ENCODE assay signal across 15 cellular contexts in the genomic region with DNA sequence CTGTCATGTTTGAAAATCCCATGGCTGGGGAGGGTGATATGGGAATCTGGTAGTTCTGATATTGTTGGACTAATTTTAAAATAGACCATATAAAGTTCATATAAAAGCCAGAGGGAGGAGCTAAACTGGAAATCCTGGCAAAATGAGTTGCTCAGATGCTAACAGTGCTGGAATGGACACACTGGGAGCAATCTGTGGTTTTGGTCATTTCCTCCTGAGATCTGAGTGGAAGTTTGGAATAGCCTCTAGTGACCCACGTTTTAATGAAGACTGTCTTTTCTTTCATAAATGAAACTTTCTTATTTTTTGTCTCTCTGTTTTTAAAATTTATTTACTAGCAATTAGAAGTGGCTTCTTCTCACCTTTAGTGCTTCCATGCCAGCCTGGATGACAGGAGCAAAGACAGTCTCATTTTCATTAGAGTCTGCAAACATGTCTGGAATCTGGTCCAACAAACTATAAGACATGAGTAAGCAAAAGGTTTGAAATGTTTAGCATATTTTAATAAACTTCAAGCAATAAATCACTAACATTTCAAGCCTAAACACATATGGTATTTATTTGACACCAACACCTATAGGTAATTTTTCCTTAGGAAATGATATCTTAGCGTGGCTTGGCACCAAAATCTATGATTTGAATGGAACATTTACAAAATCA.
A peak's percentile ranks its signal among the peaks of the same experiment; 100 is the strongest.
DNase-seq lines count a peak whose midpoint lies in the region; ATAC-seq and TF ChIP-seq lines count a peak whose summit lies in the region.
"Had no signal": no experiment of that assay in that cellular context is flagged by ENCODE, and none has a peak within 500 bp of the region (broad histone marks: within the 10 kb centered on the region; RNA-seq: fewer than 3 reads in every experiment).

No MANE protein-coding gene starts in this region.

- no peaks in the 10 kb centered on the region for H3K27me3 Mint-ChIP-seq in activated T-helper 1 cell treated with anti-CD3 and anti-CD28 coated beads, Interleukin-12 subunit alpha, Interleukin-12 subunit beta, Interleukin-2, Interleukin-4 antibody, amounts not matched to agents 30 ng/mL and 10 ng/mL and 1 ng/mL, durations not matched to agents 14 hours and 24 hours and 36 hours (ENCODE audit: insufficient read depth)
- H3K27me3 Mint-ChIP-seq: activated CD4-positive, alpha-beta T cell treated with anti-CD3 and anti-CD28 coated beads, Interleukin-2, amount 10 ng/mL, durations not matched to agents 24 days and 14 days; stimulated activated naive CD8-positive, alpha-beta T cell treated with anti-CD3 and anti-CD28 coated beads, Interleukin-15, amount 100 ng/mL, for 72 hours had no signal

- H3K27ac Mint-ChIP-seq in activated T-helper 1 cell treated with anti-CD3 and anti-CD28 coated beads, Interleukin-12 subunit alpha, Interleukin-12 subunit beta, Interleukin-2, Interleukin-4 antibody, amounts not matched to agents 30 ng/mL and 10 ng/mL and 1 ng/mL, durations not matched to agents 14 hours and 24 hours and 36 hours, result no peak overlapping the region
- H3K27ac Mint-ChIP-seq: activated CD4-positive, alpha-beta T cell treated with anti-CD3 and anti-CD28 coated beads, Interleukin-2, amount 10 ng/mL, durations not matched to agents 24 days and 14 days had no signal

- intact Hi-C loops in sciatic nerve (cut with DNase I), result no loop called here
- intact Hi-C loops in activated T-helper 1 cell treated with anti-CD3 and anti-CD28 coated beads, Interleukin-12 subunit alpha, Interleukin-12 subunit beta, Interleukin-2, Interleukin-4 antibody, amounts not matched to agents 30 ng/mL and 10 ng/mL and 1 ng/mL, durations not matched to agents 14 hours and 24 hours and 36 hours (cut with micrococcal nuclease), result no loop called here

- TF ChIP-seq POLR2A in gastroesophageal sphincter (IDR thresholded peaks at IDR 0.05), result no peak

- H3K27ac ChIP-seq in gastroesophageal sphincter, result peak overlapping the region; percentile 55 to 79 (median 56)
- H3K27ac ChIP-seq: RWPE1 had no signal

- H3K4me1 Mint-ChIP-seq in activated T-helper 1 cell treated with anti-CD3 and anti-CD28 coated beads, Interleukin-12 subunit alpha, Interleukin-12 subunit beta, Interleukin-2, Interleukin-4 antibody, amounts not matched to agents 30 ng/mL and 10 ng/mL and 1 ng/mL, durations not matched to agents 14 hours and 24 hours and 36 hours (ENCODE audit: low read depth), result no peaks in the 10 kb centered on the region
- H3K4me1 Mint-ChIP-seq: activated CD4-positive, alpha-beta T cell treated with anti-CD3 and anti-CD28 coated beads, Interleukin-2, amount 10 ng/mL, durations not matched to agents 24 days and 14 days; stimulated activated naive CD8-positive, alpha-beta T cell treated with anti-CD3 and anti-CD28 coated beads, Interleukin-15, amount 100 ng/mL, for 72 hours had no signal

- H3K9ac ChIP-seq in adipocyte (ENCODE audit: low read length), result peak overlapping the region; percentile 13

- H3K4me3 Mint-ChIP-seq in activated T-helper 1 cell treated with anti-CD3 and anti-CD28 coated beads, Interleukin-12 subunit alpha, Interleukin-12 subunit beta, Interleukin-2, Interleukin-4 antibody, amounts not matched to agents 30 ng/mL and 10 ng/mL and 1 ng/mL, durations not matched to agents 14 hours and 24 hours and 36 hours, result no peak overlapping the region
- H3K4me3 Mint-ChIP-seq: activated CD4-positive, alpha-beta T cell treated with anti-CD3 and anti-CD28 coated beads, Interleukin-2, amount 10 ng/mL, durations not matched to agents 24 days and 14 days; stimulated activated naive CD8-positive, alpha-beta T cell treated with anti-CD3 and anti-CD28 coated beads, Interleukin-15, amount 100 ng/mL, for 72 hours had no signal

- H3K9me3 ChIP-seq in adipocyte (ENCODE audit: control insufficient read depth, low read length) (no peaks in the 10 kb centered on the region), gastroesophageal sphincter (no peaks in the 10 kb centered on the region)

- H3K9me3 Mint-ChIP-seq in activated T-helper 1 cell treated with anti-CD3 and anti-CD28 coated beads, Interleukin-12 subunit alpha, Interleukin-12 subunit beta, Interleukin-2, Interleukin-4 antibody, amounts not matched to agents 30 ng/mL and 10 ng/mL and 1 ng/mL, durations not matched to agents 14 hours and 24 hours and 36 hours, result no peaks in the 10 kb centered on the region
- H3K9me3 Mint-ChIP-seq: activated CD4-positive, alpha-beta T cell treated with anti-CD3 and anti-CD28 coated beads, Interleukin-2, amount 10 ng/mL, durations not matched to agents 24 days and 14 days; stimulated activated naive CD8-positive, alpha-beta T cell treated with anti-CD3 and anti-CD28 coated beads, Interleukin-15, amount 100 ng/mL, for 72 hours had no signal

- H3K4me1 ChIP-seq in adipocyte (ENCODE audit: control insufficient read depth, insufficient read depth, low read length), result peaks cover 36% of the 10 kb centered on the region
- H3K4me1 ChIP-seq in gastroesophageal sphincter, result peaks cover 33 to 91% (median 38%) of the 10 kb centered on the region in 3 donors

- H3K36me3 ChIP-seq in adipocyte (ENCODE audit: control insufficient read depth, insufficient read depth, low read length, severe bottlenecking) (peaks cover 71% of the 10 kb centered on the region), gastroesophageal sphincter (peaks cover 0 to 9% of the 10 kb centered on the region in 2 donors)

- no peak for TF ChIP-seq EP300 in gastroesophageal sphincter (IDR thresholded peaks at IDR 0.05)

- DNase-seq in AG20443 (ENCODE audit: low spot score) (peak; percentile 62), adipocyte (ENCODE audit: low read depth) (no peak), sciatic nerve (ENCODE audit: low spot score) (no peak), NCI-H1092 (lab: John Stamatoyannopoulos, UW) (no peak)
- no peak for DNase-seq in activated T-helper 1 cell treated with anti-CD3 and anti-CD28 coated beads, Interleukin-12 subunit alpha, Interleukin-12 subunit beta, Interleukin-2, Interleukin-4 antibody, amounts not matched to agents 30 ng/mL and 10 ng/mL and 1 ng/mL, durations not matched to agents 14 hours and 24 hours and 36 hours (ENCODE audit: low spot score)
- DNase-seq: activated CD4-positive, alpha-beta T cell treated with anti-CD3 and anti-CD28 coated beads, Interleukin-2, amount 10 ng/mL, durations not matched to agents 24 days and 14 days; activated T-cell treated with anti-CD3 and anti-CD28 coated beads, Interleukin-2, amount 50 U/mL, for 1 hour; islet precursor cell; NCI-H2081; NCI-H82; stimulated activated naive CD8-positive, alpha-beta T cell treated with anti-CD3 and anti-CD28 coated beads, Interleukin-15, amount 100 ng/mL, for 72 hours had no signal

- H3K36me3 Mint-ChIP-seq in activated T-helper 1 cell treated with anti-CD3 and anti-CD28 coated beads, Interleukin-12 subunit alpha, Interleukin-12 subunit beta, Interleukin-2, Interleukin-4 antibody, amounts not matched to agents 30 ng/mL and 10 ng/mL and 1 ng/mL, durations not matched to agents 14 hours and 24 hours and 36 hours (ENCODE audit: low read depth), result peaks cover 28% of the 10 kb centered on the region

- H3K27me3 ChIP-seq in adipocyte (replicated peaks; ENCODE audit: control insufficient read depth, insufficient read depth, low read length), result no peaks in the 10 kb centered on the region
- H3K27me3 ChIP-seq in gastroesophageal sphincter, result no peaks in the 10 kb centered on the region

- H3K4me3 ChIP-seq in adipocyte (ENCODE audit: low read length) (peak overlapping the region; percentile 30), gastroesophageal sphincter (no peak overlapping the region)

- ATAC-seq in gastroesophageal sphincter, result no peak
- peak; percentile 81 for ATAC-seq in sciatic nerve
- ATAC-seq in HG03439 (IDR thresholded peaks at IDR 0.05; ENCODE audit: unreplicated experiment), result no peak
- ATAC-seq in HG02610 (IDR thresholded peaks at IDR 0.05; ENCODE audit: unreplicated experiment), result no peak
- ATAC-seq: stimulated activated naive CD8-positive, alpha-beta T cell treated with anti-CD3 and anti-CD28 coated beads, Interleukin-15, amount 100 ng/mL, for 72 hours had no signal

- 60 to 66% methylated on average over 2 of the region's 2 CpGs for WGBS in gastroesophageal sphincter (ENCODE audit: low coverage in 1 of 2), 2 donors

- no peak for TF ChIP-seq CTCF in gastroesophageal sphincter (IDR thresholded peaks at IDR 0.05)
